ENCODE assay signal across 11 cellular contexts in genomic region chr11:63951779-63952536, GRCh38. TPM values are rescaled to one million over a fixed set of nuclear protein-coding genes. Genes with fewer than 3 reads are reported as not detected.
DNase-seq lines count a peak whose midpoint lies in the region; ATAC-seq, FAIRE-seq and TF ChIP-seq lines count a peak whose summit lies in the region.
"Had no signal": no experiment of that assay in that cellular context is flagged by ENCODE, and none has a peak within 500 bp of the region (broad histone marks: within the 10 kb centered on the region; RNA-seq: fewer than 3 reads in every experiment).

No MANE protein-coding gene starts in this region.

- H3K27ac Mint-ChIP-seq in CD8-positive, alpha-beta T cell = peak overlapping the region; percentile 70
- H3K27ac Mint-ChIP-seq in GM23338 (peak overlapping the region; percentile 38), WTC11 (peak overlapping the region; percentile 81)

- ATAC-seq in CD8-positive, alpha-beta T cell = peak; percentile 68
- ATAC-seq in GM23338 (no peak), WTC11 (peak; percentile 76), SK-N-SH treated with all-trans-retinoic acid at 6 μM for 48 hours (no peak)
- ATAC-seq: right cardiac atrium had no signal

- POLR2A ChIA-PET in CD8-positive, alpha-beta T cell (lab: Charles Lee) = interaction anchor here (0.6 to 1.4 kb wide), 6 partner anchors 9 to 372 kb away, joined by 3 to 4 read pairs (median 3); partner anchors contain the start of genes MARK2 and NAA40
- POLR2A ChIA-PET in WTC11 (lab: Charles Lee) = no interaction called here

- H3K4me3 Mint-ChIP-seq in CD8-positive, alpha-beta T cell = peak overlapping the region; percentile 13
- no peak overlapping the region; the same call in 2 of the 3 replicates for H3K4me3 Mint-ChIP-seq in GM23338
- no peak overlapping the region for H3K4me3 Mint-ChIP-seq in WTC11

- H4K20me1 ChIP-seq in GM23338 (replicated peaks; ENCODE audit: insufficient read depth) = no peaks in the 10 kb centered on the region; the same call in 1 of the 2 replicates
- H4K20me1 ChIP-seq in keratinocyte (ENCODE audit: control insufficient read depth, extremely low read depth, insufficient read depth, low read length) = no peaks in the 10 kb centered on the region

- peaks cover 52% of the 10 kb centered on the region for H3K36me3 Mint-ChIP-seq in CD8-positive, alpha-beta T cell
- H3K36me3 Mint-ChIP-seq in GM23338 (ENCODE audit: low read depth) (peaks cover 72% of the 10 kb centered on the region), WTC11 (peaks cover 59% of the 10 kb centered on the region)

- H3K4me1 ChIP-seq in CD8-positive, alpha-beta T cell (ENCODE audit: insufficient read depth, low read length) = peaks cover 36% of the 10 kb centered on the region
- H3K4me1 ChIP-seq in GM23338 (ENCODE audit: insufficient read depth) = 0 out of 2 replicates have a peak, but pooled peaks cover 4% of the 10 kb centered on the region
- H3K4me1 ChIP-seq in keratinocyte (ENCODE audit: control insufficient read depth, extremely low read depth, insufficient read depth, low read length) = peaks cover 14% of the 10 kb centered on the region

- H2AFZ ChIP-seq in GM23338 = no peak overlapping the region
- peak overlapping the region; percentile 14 for H2AFZ ChIP-seq in keratinocyte (ENCODE audit: control insufficient read depth, low read length)

- H3K27me3 ChIP-seq in CD8-positive, alpha-beta T cell (ENCODE audit: insufficient read depth, low read length) = no peaks in the 10 kb centered on the region
- H3K27me3 ChIP-seq in GM23338 (ENCODE audit: insufficient read depth) (no peaks in the 10 kb centered on the region), keratinocyte (ENCODE audit: control insufficient read depth, extremely low read depth, insufficient read depth, low read length) (no peaks in the 10 kb centered on the region)

- no peaks in the 10 kb centered on the region; the same call in 1 of the 2 replicates for H3F3A ChIP-seq in GM23338 (replicated peaks; ENCODE audit: low read depth)

- H3K27ac ChIP-seq in CD8-positive, alpha-beta T cell (ENCODE audit: low read depth, low read length) = peak overlapping the region; percentile 0
- peak overlapping the region; percentile 55 for H3K27ac ChIP-seq in GM23338 (ENCODE audit: low read depth)
- H3K27ac ChIP-seq in keratinocyte (ENCODE audit: control insufficient read depth, insufficient read depth, low read length) = peak overlapping the region; percentile 62

- FAIRE-seq in keratinocyte (lab: Jason Lieb, UNC) = peak; percentile 51

- H3K9ac ChIP-seq in keratinocyte (ENCODE audit: control insufficient read depth, extremely low read depth, insufficient read depth, low read length) = peak overlapping the region; percentile 48

- H3K79me2 ChIP-seq in GM23338 (replicated peaks; ENCODE audit: insufficient read depth) (no peaks in the 10 kb centered on the region; the same call in 1 of the 2 replicates), keratinocyte (ENCODE audit: control insufficient read depth, insufficient read depth, low read length) (no peaks in the 10 kb centered on the region)

- no peaks in the 10 kb centered on the region for H3K9me1 ChIP-seq in keratinocyte (ENCODE audit: control insufficient read depth, extremely low read depth, insufficient read depth, low read length)

- peaks cover 24% of the 10 kb centered on the region for H3K36me3 ChIP-seq in CD8-positive, alpha-beta T cell (ENCODE audit: insufficient read depth, low read length)
- H3K36me3 ChIP-seq in GM23338 (ENCODE audit: insufficient read depth) = peaks cover 4% of the 10 kb centered on the region
- H3K36me3 ChIP-seq in keratinocyte (ENCODE audit: control insufficient read depth in 2 of 2, extremely low read depth in 1 of 2, insufficient read depth in 2 of 2, low read length in 2 of 2) = peaks cover 8 to 10% of the 10 kb centered on the region in 2 experiments

- no peaks in the 10 kb centered on the region for H3K9me3 Mint-ChIP-seq in CD8-positive, alpha-beta T cell
- H3K9me3 Mint-ChIP-seq in GM23338 = no peaks in the 10 kb centered on the region
- H3K9me3 Mint-ChIP-seq in WTC11 = no peaks in the 10 kb centered on the region

- peak in 5 of 7 experiments; percentile 18 to 70 (median 42) for DNase-seq in CD8-positive, alpha-beta T cell
- no peak for DNase-seq in GM23338 (ENCODE audit: low spot score)
- DNase-seq in WTC11 (ENCODE audit: low spot score) = no peak
- DNase-seq in keratinocyte (ENCODE audit: low read depth, low spot score) = no peak
- no peak for DNase-seq in GOT3 (lab: John Stamatoyannopoulos, UW)
- DNase-seq in HK-2 (ENCODE audit: unreplicated experiment) = no peak
- no peak for DNase-seq in NCI-H524 treated with DMSO at 0.1 percent for 48 hours (lab: John Stamatoyannopoulos, UW)
- DNase-seq: activated CD4-positive, CD25-positive, alpha-beta regulatory T cell treated with anti-CD3 and anti-CD28 coated beads, Interleukin-2, amount 50 U/mL, for 72 hours; DMS153; right cardiac atrium had no signal

- CTCF ChIA-PET in CD8-positive, alpha-beta T cell (lab: Charles Lee) = interaction anchor here (0.7 to 12.8 kb wide), 7 partner anchors 10 to 349 kb away, joined by 3 to 337 read pairs (median 4); partner anchors contain the start of gene MARK2
- CTCF ChIA-PET in WTC11 (lab: Charles Lee) = interaction anchor here (0.6 to 1.0 kb wide), 5 partner anchors 13 to 123 kb away, joined by 3 to 4 read pairs (median 3); partner anchors contain the start of genes NAA40 and RCOR2

- dilution Hi-C loops in keratinocyte (cut with MboI; ENCODE audit: extremely low pct_ligation_motif_present, low sequenced_read_pairs) = no loop called here

- no peaks in the 10 kb centered on the region for H3K9me2 ChIP-seq in GM23338 (ENCODE audit: insufficient read depth)

- H3K4me3 ChIP-seq in CD8-positive, alpha-beta T cell (ENCODE audit: low read depth, low read length) = no peak overlapping the region
- no peak overlapping the region for H3K4me3 ChIP-seq in GM23338
- peak overlapping the region in 1 of 3 experiments; percentile 34 for H3K4me3 ChIP-seq in keratinocyte (ENCODE audit: control insufficient read depth in 2 of 3, extremely low read depth in 1 of 3, insufficient read depth in 2 of 3, low read depth in 1 of 3, low read length in 3 of 3)

- H3K4me1 Mint-ChIP-seq in CD8-positive, alpha-beta T cell (ENCODE audit: low read depth) = peaks cover 33% of the 10 kb centered on the region
- H3K4me1 Mint-ChIP-seq in GM23338 = peaks cover 10% of the 10 kb centered on the region
- peaks cover 14% of the 10 kb centered on the region for H3K4me1 Mint-ChIP-seq in WTC11

- no peaks in the 10 kb centered on the region for H3K9me3 ChIP-seq in CD8-positive, alpha-beta T cell (ENCODE audit: low read length)
- no peaks in the 10 kb centered on the region for H3K9me3 ChIP-seq in keratinocyte (ENCODE audit: control insufficient read depth, low read depth, low read length)

- intact Hi-C loops in CD8-positive, alpha-beta T cell (cut with DNase I, micrococcal nuclease) = no loop called here

- H3K4me2 ChIP-seq in GM23338 = peak overlapping the region; percentile 32; the same call in 1 of the 2 replicates
- peak overlapping the region; percentile 73 for H3K4me2 ChIP-seq in keratinocyte (ENCODE audit: control insufficient read depth, extremely low read depth, insufficient read depth, low read depth, low read length)

- H3K27me3 Mint-ChIP-seq in CD8-positive, alpha-beta T cell (ENCODE audit: low read depth) = no peaks in the 10 kb centered on the region
- H3K27me3 Mint-ChIP-seq in GM23338 (ENCODE audit: insufficient read depth, low read depth, poor library complexity) (peaks cover 3% of the 10 kb centered on the region), WTC11 (ENCODE audit: low read depth) (no peaks in the 10 kb centered on the region)

- no peak for TF ChIP-seq CTCF in CD8-positive, alpha-beta T cell (IDR thresholded peaks at IDR 0.05)
- TF ChIP-seq CTCF in GM23338 (conservative IDR thresholded peaks at IDR 0.05; ENCODE audit: low read depth in 2 of 2) (no peak), WTC11 (IDR thresholded peaks at IDR 0.05) (no peak), keratinocyte (optimal IDR thresholded peaks at IDR 0.05 in 1 of 3, IDR thresholded peaks at IDR 0.05 in 1 of 3, conservative IDR thresholded peaks at IDR 0.05 in 1 of 3; ENCODE audit: extremely low read depth in 1 of 3, insufficient read depth in 2 of 3, low read length in 3 of 3) (no peak)

RNA-seq across cellular contexts. Expression of gene NAA40, which starts 13.2 kb away (rescaled TPM):
- total RNA-seq in CD8-positive, alpha-beta T cell = 10 to 100 TPM; 12.0 to 14.6 TPM
- total RNA-seq in GM23338 (2014; rRNA removed; shearing (Covaris generic)) = 24.6 and 26.8 TPM in 2 replicates
- polyA plus RNA-seq in GM23338 (2016; fragmentation: Nextera tagmentation; extraction: Ambion mirVana) (10.1 and 12.1 TPM in 2 replicates), keratinocyte (8.9 to 23.2 TPM (median 13.5 TPM) in 3 replicates)
- 31.1 to 32.7 TPM (median 31.8 TPM) in 3 replicates for total RNA-seq in WTC11 (2021)
- polyA plus RNA-seq in keratinocyte (2011; ENCODE audit: low read depth) = 2.7 TPM
- polyA plus RNA-seq in keratinocyte (2011; cell fraction: cytosol; rRNA removed) = 10.0 and 10.2 TPM in 2 replicates
- polyA plus RNA-seq in keratinocyte (2011; cell fraction: nucleus; rRNA removed) = 46.9 and 48.5 TPM in 2 replicates
- 4.1 and 13.0 TPM in 2 replicates for polyA plus RNA-seq in keratinocyte (2012; ENCODE audit: low replicate concordance)
- polyA minus RNA-seq in keratinocyte = 6.8 to 14.7 TPM (median 10.9 TPM) in 3 replicates
- polyA minus RNA-seq in keratinocyte (2011; cell fraction: cytosol; rRNA and poly(A)+ RNA removed) = 3.5 TPM
- polyA minus RNA-seq in keratinocyte (2011; cell fraction: nucleus; rRNA and poly(A)+ RNA removed) = 7.3 and 13.0 TPM in 2 replicates

RNA-seq across cellular contexts. Expression of gene COX8A, which starts 22.5 kb away (rescaled TPM):
- total RNA-seq in CD8-positive, alpha-beta T cell = 100 to 1,000 TPM in 1 of 2 experiments, 10 to 100 TPM in 1; 97.6 to 111 TPM
- 385 and 427 TPM in 2 replicates for total RNA-seq in GM23338 (2014; rRNA removed; shearing (Covaris generic))
- 483 and 516 TPM in 2 replicates for polyA plus RNA-seq in GM23338 (2016; fragmentation: Nextera tagmentation; extraction: Ambion mirVana)
- 518 to 587 TPM (median 554 TPM) in 3 replicates for total RNA-seq in WTC11 (2021)
- polyA plus RNA-seq in keratinocyte = 159 to 308 TPM (median 242 TPM) in 3 replicates
- 8.0 TPM for polyA plus RNA-seq in keratinocyte (2011; ENCODE audit: low read depth)
- polyA plus RNA-seq in keratinocyte (2011; cell fraction: cytosol; rRNA removed) = 179 and 361 TPM in 2 replicates
- polyA plus RNA-seq in keratinocyte (2011; cell fraction: nucleus; rRNA removed) = 107 and 138 TPM in 2 replicates
- 346 and 458 TPM in 2 replicates for polyA plus RNA-seq in keratinocyte (2012; ENCODE audit: low replicate concordance)
- 107 to 438 TPM (median 174 TPM) in 3 replicates for polyA minus RNA-seq in keratinocyte
- polyA minus RNA-seq in keratinocyte (2011; cell fraction: cytosol; rRNA and poly(A)+ RNA removed) = 393 TPM
- polyA minus RNA-seq in keratinocyte (2011; cell fraction: nucleus; rRNA and poly(A)+ RNA removed) = 52.0 and 55.9 TPM in 2 replicates

RNA-seq across cellular contexts. Expression of gene OTUB1, which starts 34.3 kb away (rescaled TPM):
- total RNA-seq in CD8-positive, alpha-beta T cell = 10 to 100 TPM; 67.2 to 68.7 TPM
- 94.7 and 122 TPM in 2 replicates for total RNA-seq in GM23338 (2014; rRNA removed; shearing (Covaris generic))
- polyA plus RNA-seq in GM23338 (2016; fragmentation: Nextera tagmentation; extraction: Ambion mirVana) (193 and 207 TPM in 2 replicates), keratinocyte (106 to 201 TPM (median 143 TPM) in 3 replicates)
- total RNA-seq in WTC11 (2021) = 94.3 to 112 TPM (median 99.3 TPM) in 3 replicates
- polyA plus RNA-seq in keratinocyte (2011; ENCODE audit: low read depth) = 178 TPM
- 114 and 129 TPM in 2 replicates for polyA plus RNA-seq in keratinocyte (2011; cell fraction: cytosol; rRNA removed)
- polyA plus RNA-seq in keratinocyte (2011; cell fraction: nucleus; rRNA removed) = 136 and 159 TPM in 2 replicates
- 96.8 and 122 TPM in 2 replicates for polyA plus RNA-seq in keratinocyte (2012; ENCODE audit: low replicate concordance)
- 110 to 150 TPM (median 136 TPM) in 3 replicates for polyA minus RNA-seq in keratinocyte
- polyA minus RNA-seq in keratinocyte (2011; cell fraction: cytosol; rRNA and poly(A)+ RNA removed) = 176 TPM
- 37.9 and 48.4 TPM in 2 replicates for polyA minus RNA-seq in keratinocyte (2011; cell fraction: nucleus; rRNA and poly(A)+ RNA removed)

RNA-seq across cellular contexts. Expression of gene RCOR2, which starts 35.0 kb away (rescaled TPM):
- total RNA-seq in CD8-positive, alpha-beta T cell = not detected
- total RNA-seq in GM23338 (2014; rRNA removed; shearing (Covaris generic)) = 60.1 and 66.9 TPM in 2 replicates
- polyA plus RNA-seq in GM23338 (2016; fragmentation: Nextera tagmentation; extraction: Ambion mirVana) (4.7 and 5.5 TPM in 2 replicates), keratinocyte (0.35 to 0.62 TPM (median 0.46 TPM) in 3 replicates)
- total RNA-seq in WTC11 (2021) = 77.4 to 98.3 TPM (median 92.0 TPM) in 3 replicates
- 0.15 TPM for polyA plus RNA-seq in keratinocyte (2011; ENCODE audit: low read depth)
- 0.22 and 0.44 TPM in 2 replicates for polyA plus RNA-seq in keratinocyte (2011; cell fraction: cytosol; rRNA removed)
- polyA plus RNA-seq in keratinocyte (2011; cell fraction: nucleus; rRNA removed) = 0.28 and 0.40 TPM in 2 replicates
- polyA plus RNA-seq in keratinocyte (2012; ENCODE audit: low replicate concordance) = 0.07 and 0.47 TPM in 2 replicates
- polyA minus RNA-seq in keratinocyte = 0.13 to 0.95 TPM (median 0.38 TPM) in 3 replicates
- 0.96 TPM for polyA minus RNA-seq in keratinocyte (2011; cell fraction: cytosol; rRNA and poly(A)+ RNA removed)
- not detected in 2 replicates for polyA minus RNA-seq in keratinocyte (2011; cell fraction: nucleus; rRNA and poly(A)+ RNA removed)

Comparison
In these comparisons a context has a peak if more than half of its experiments do, and no peak if none do; other contexts are left out.
1. ATAC-seq: peak in CD8-positive, alpha-beta T cell (single experiment) and WTC11 (single experiment); none in GM23338 (single experiment) and SK-N-SH treated with all-trans-retinoic acid at 6 μM for 48 hours (single experiment).
2. DNase-seq: peak in CD8-positive, alpha-beta T cell (5 of 7); none in GM23338 (single experiment), WTC11 (single experiment), keratinocyte (single experiment), GOT3 (single experiment), HK-2 (single experiment) and NCI-H524 treated with DMSO at 0.1 percent for 48 hours (single experiment).
3. H3K27ac ChIP-seq: peak in every context shown above with its lines; median percentile 62 in keratinocyte; 55 in GM23338; 0 in CD8-positive, alpha-beta T cell.
4. Peak in every context shown above with its lines, with median percentiles within 50 percentile points of each other: H3K27ac Mint-ChIP-seq.